ENCODE assay signal across 21 cellular contexts in genomic region chr10:71045936-71046335, GRCh38.
"Had no signal": no experiment of that assay in that cellular context is flagged by ENCODE, and none has a peak within 500 bp of the region (broad histone marks: within the 10 kb centered on the region; RNA-seq: fewer than 3 reads in every experiment).

No MANE protein-coding gene starts in this region.

- H3K36me3 ChIP-seq: left ventricle myocardium inferior, ovary, tibial nerve, upper lobe of right lung, vagina had no signal

- H3K27ac Mint-ChIP-seq: endodermal cell; immature natural killer cell; natural killer cell treated with Interleukin-12 subunit alpha and Interleukin-12 subunit beta and Interleukin-15 and Interleukin-18, amount 100 ng/mL, for 72 hours; progenitor cell of endocrine pancreas; stimulated activated naive B cell treated with anti-CD40 and anti-IgM and Interleukin-4, amounts not matched to agents 10 μg/mL and 1 μg/mL and 100 μg/mL, for 72 hours; stimulated activated naive CD8-positive, alpha-beta T cell treated with anti-CD3 and anti-CD28 coated beads, Interleukin-15, amount 100 ng/mL, for 72 hours had no signal

- H3K4me3 ChIP-seq: coronary artery, left ventricle myocardium inferior, lung, ovary, testis, tibial nerve, upper lobe of right lung, vagina had no signal

- H3K36me3 Mint-ChIP-seq: immature natural killer cell; natural killer cell treated with Interleukin-12 subunit alpha and Interleukin-12 subunit beta and Interleukin-15 and Interleukin-18, amount 100 ng/mL, for 72 hours; stimulated activated naive B cell treated with anti-CD40 and anti-IgM and Interleukin-4, amounts not matched to agents 10 μg/mL and 1 μg/mL and 100 μg/mL, for 72 hours had no signal

- H3K4me1 Mint-ChIP-seq: immature natural killer cell; stimulated activated naive CD8-positive, alpha-beta T cell treated with anti-CD3 and anti-CD28 coated beads, Interleukin-15, amount 100 ng/mL, for 72 hours had no signal

- H3K9me3 ChIP-seq: left ventricle myocardium inferior, ovary, testis, tibial nerve, upper lobe of right lung, vagina had no signal

- H3K9me3 Mint-ChIP-seq: endodermal cell; immature natural killer cell; natural killer cell treated with Interleukin-12 subunit alpha and Interleukin-12 subunit beta and Interleukin-15 and Interleukin-18, amount 100 ng/mL, for 72 hours; stimulated activated naive B cell treated with anti-CD40 and anti-IgM and Interleukin-4, amounts not matched to agents 10 μg/mL and 1 μg/mL and 100 μg/mL, for 72 hours; stimulated activated naive CD8-positive, alpha-beta T cell treated with anti-CD3 and anti-CD28 coated beads, Interleukin-15, amount 100 ng/mL, for 72 hours had no signal

- H3K4me3 Mint-ChIP-seq: endodermal cell; immature natural killer cell; natural killer cell treated with Interleukin-12 subunit alpha and Interleukin-12 subunit beta and Interleukin-15 and Interleukin-18, amount 100 ng/mL, for 72 hours; stimulated activated naive B cell treated with anti-CD40 and anti-IgM and Interleukin-4, amounts not matched to agents 10 μg/mL and 1 μg/mL and 100 μg/mL, for 72 hours; stimulated activated naive CD8-positive, alpha-beta T cell treated with anti-CD3 and anti-CD28 coated beads, Interleukin-15, amount 100 ng/mL, for 72 hours had no signal

- H3K27me3 ChIP-seq: ovary, testis, tibial nerve, upper lobe of right lung, vagina had no signal

- DNase-seq: effector CD4-positive, alpha-beta T cell; endodermal cell; erythroblast; foreskin keratinocyte; immature natural killer cell; left cardiac atrium; left ventricle myocardium inferior; mesenchymal stem cell; ovary; stimulated activated CD4-positive, alpha-beta T cell treated with anti-CD3 and anti-CD28 coated beads, Interleukin-2, amount 100 ng/mL, for 24 hours; stimulated activated CD4-positive, alpha-beta T cell treated with anti-CD3 and anti-CD28 coated beads, Interleukin-4, amount 100 ng/mL, for 4 hours; stimulated activated naive B cell treated with anti-CD40 and anti-IgM and Interleukin-4, amounts not matched to agents 10 μg/mL and 1 μg/mL and 100 μg/mL, for 72 hours; stimulated activated naive CD8-positive, alpha-beta T cell treated with anti-CD3 and anti-CD28 coated beads, Interleukin-15, amount 100 ng/mL, for 72 hours; upper lobe of right lung had no signal

- H3K27me3 Mint-ChIP-seq: stimulated activated naive CD8-positive, alpha-beta T cell treated with anti-CD3 and anti-CD28 coated beads, Interleukin-15, amount 100 ng/mL, for 72 hours had no signal

- H3K27ac ChIP-seq: coronary artery, foreskin keratinocyte, left ventricle myocardium inferior, ovary, testis, tibial nerve, upper lobe of right lung, vagina had no signal

- H3K4me1 ChIP-seq: foreskin keratinocyte, tibial nerve, upper lobe of right lung, vagina had no signal
